ENCODE assay signal across 8 cellular contexts in genomic region chr19:16447015-16447384, GRCh38. TPM values are rescaled to one million over a fixed set of nuclear protein-coding genes. Genes with fewer than 3 reads are reported as not detected.
DNase-seq lines count a peak whose midpoint lies in the region; ATAC-seq and TF ChIP-seq lines count a peak whose summit lies in the region.

No MANE protein-coding gene starts in this region.

- no peaks in the 10 kb centered on the region for H3K9me3 ChIP-seq in lung (ENCODE audit: control insufficient read depth in 2 of 2, insufficient read depth in 1 of 2, low read length in 1 of 2)
- no peaks in the 10 kb centered on the region for H3K9me3 ChIP-seq in transverse colon

- TF ChIP-seq EP300 in transverse colon (IDR thresholded peaks at IDR 0.05; ENCODE audit: low read depth) = no peak

- WGBS in lung, 2 donors = 1 to 2% methylated on average over 4 of the region's 4 CpGs
- WGBS in transverse colon (ENCODE audit: low coverage in 1 of 2), 2 donors = 12% methylated on average over 4 of the region's 4 CpGs; no CpG with 5 or more reads in 1 of the 2 donors

- TF ChIP-seq CTCF in cardiac fibroblast (IDR thresholded peaks at IDR 0.05; ENCODE audit: low read depth, low read length) = no peak
- TF ChIP-seq CTCF in lung (IDR thresholded peaks at IDR 0.05; ENCODE audit: control extremely low read depth, extremely low read depth) = no peak
- TF ChIP-seq CTCF in transverse colon (IDR thresholded peaks at IDR 0.05) = no peak

- DNase-seq in AG08395 (ENCODE audit: low spot score) (peak; percentile 87), SIG-M5 (lab: John Stamatoyannopoulos, UW) (peak; percentile 15), cardiac fibroblast (ENCODE audit: low read depth in 2 of 2) (peak; percentile 86 to 96), lung (ENCODE audit: low spot score) (peak; percentile 71), transverse colon (peak; percentile 50)
- DNase-seq in central memory CD4-positive, alpha-beta T cell = no peak

- H3K36me3 ChIP-seq in lung (ENCODE audit: control insufficient read depth in 2 of 2, insufficient read depth in 2 of 2, low read length in 2 of 2) = no peaks in the 10 kb centered on the region
- no peaks in the 10 kb centered on the region for H3K36me3 ChIP-seq in transverse colon

- intact Hi-C loops in transverse colon (cut with DNase I; ENCODE audit: low total_unique reads) = no loop called here

- in situ Hi-C loops in transverse colon (cut with MboI; ENCODE audit: low pct_ligation_motif_present in 1 of 4, low pct_unique_long_range_greater_than_20kb in 1 of 4, low sequenced_read_pairs in 3 of 4) = no loop called here

- no peak overlapping the region for H3K4me3 ChIP-seq in cardiac fibroblast (replicated peaks in 1 of 2; ENCODE audit: low read depth in 2 of 2, low read length in 2 of 2)
- H3K4me3 ChIP-seq in lung = no peak overlapping the region
- no peak overlapping the region for H3K4me3 ChIP-seq in transverse colon

- TF ChIP-seq POLR2A in transverse colon (IDR thresholded peaks at IDR 0.05) = no peak

- H3K4me1 ChIP-seq in lung (ENCODE audit: control insufficient read depth in 2 of 2, insufficient read depth in 2 of 2, low read length in 2 of 2) (peaks cover 19 to 25% of the 10 kb centered on the region in 2 donors), transverse colon (peaks cover 18 to 60% (median 27%) of the 10 kb centered on the region in 4 donors)

- ATAC-seq in GM21447 (IDR thresholded peaks at IDR 0.05; ENCODE audit: unreplicated experiment) (peak; percentile 43), lung (ENCODE audit: insufficient read depth, low FRiP score) (peak; percentile 85), GM18519 (IDR thresholded peaks at IDR 0.05; ENCODE audit: low FRiP score, unreplicated experiment) (no peak)

- peak overlapping the region; percentile 13 to 74 for H3K27ac ChIP-seq in lung (ENCODE audit: low read depth in 1 of 2, low read length in 1 of 2)
- H3K27ac ChIP-seq in transverse colon = peak overlapping the region in 3 of 4 donors; percentile 7 to 52 (median 12)

- H3K27me3 ChIP-seq in lung (ENCODE audit: control insufficient read depth, insufficient read depth) (no peaks in the 10 kb centered on the region), transverse colon (no peaks in the 10 kb centered on the region)

RNA-seq across cellular contexts. Expression of gene EPS15L1, which starts 24.8 kb away (rescaled TPM):
- 10 to 100 TPM; 31.7 to 47.0 TPM for total RNA-seq in lung
- 10 to 100 TPM; 18.7 to 20.1 TPM for polyA plus RNA-seq in lung
- total RNA-seq in transverse colon = 10 to 100 TPM; 25.0 to 54.2 (median 38.0) TPM

RNA-seq across cellular contexts. Expression of gene CALR3, which starts 49.0 kb away (rescaled TPM):
- not detected for total RNA-seq in lung
- under 1 TPM in 1 of 2 donors, not detected in 1; 0.07 TPM for polyA plus RNA-seq in lung
- total RNA-seq in transverse colon = not detected

RNA-seq across cellular contexts. Expression of gene C19orf44, which starts 49.2 kb away (rescaled TPM):
- total RNA-seq in lung = 1 to 10 TPM; 5.2 to 9.4 TPM
- 1 to 10 TPM; 3.1 to 4.0 TPM for polyA plus RNA-seq in lung
- 1 to 10 TPM in 2 of 4 donors, under 1 TPM in 2; 0.20 to 6.7 (median 1.6) TPM for total RNA-seq in transverse colon
